2 cellular contexts compared by ENCODE assay signal in the genomic region with DNA sequence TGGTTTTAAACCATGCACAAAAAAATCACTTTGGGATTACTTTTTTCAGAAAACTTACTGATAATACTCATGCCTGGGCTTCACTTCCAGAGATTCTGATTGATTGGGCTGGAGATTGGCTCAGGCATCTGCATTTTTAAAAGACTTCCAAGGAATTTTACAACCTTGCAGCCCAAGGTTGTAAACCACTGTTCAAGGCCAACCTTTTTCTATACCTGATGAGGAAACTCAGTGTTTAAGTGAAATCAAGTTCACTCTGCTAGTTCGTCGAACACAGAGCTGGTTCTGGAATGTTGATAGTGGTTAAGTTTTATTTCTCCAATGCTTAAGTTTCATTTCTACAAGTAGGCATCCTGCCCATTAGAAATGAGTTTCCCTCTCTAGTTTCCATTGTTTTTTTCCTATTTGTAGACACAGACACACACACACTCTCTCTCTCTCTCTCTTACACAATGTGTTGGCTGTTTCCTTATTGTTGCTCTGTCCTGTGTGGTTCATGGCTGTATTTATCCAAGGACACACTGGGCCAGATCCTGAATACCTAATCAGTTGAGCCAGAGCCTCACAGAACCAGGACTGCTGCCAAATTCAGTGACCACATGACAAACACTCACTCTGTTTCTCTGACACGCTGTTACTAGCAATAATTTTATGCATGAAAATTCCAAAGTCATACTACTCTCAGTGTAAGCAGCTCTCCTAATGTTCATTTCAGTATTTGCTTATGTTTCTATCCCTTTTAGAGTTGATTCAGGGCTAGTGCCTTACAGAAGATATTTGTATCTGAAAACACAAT.
A peak's percentile ranks its signal among the peaks of the same experiment; 100 is the strongest.
TF ChIP-seq lines count a peak whose summit lies in the region.

No MANE protein-coding gene starts in this region.

TF ChIP-seq in HEK293, 187 proteins besides CTCF, POLR2A, EP300 and RAD21:
- TF ChIP-seq ZBTB17 (tag by site-specific recombination; IDR thresholded peaks at IDR 0.05) (peak; percentile 61), WT1 (tag by site-specific recombination; IDR thresholded peaks at IDR 0.05) (no peak), SCRT2 (tag by site-specific recombination; IDR thresholded peaks at IDR 0.05) (no peak), ZNF10 (tag by site-specific recombination; IDR thresholded peaks at IDR 0.05) (peak; percentile 94), GLI2 (tag by site-specific recombination; IDR thresholded peaks at IDR 0.05; ENCODE audit: borderline replicate concordance, low read depth) (no peak), IKZF3 (tag by site-specific recombination; IDR thresholded peaks at IDR 0.05) (no peak), ZBTB20 (tag by site-specific recombination; IDR thresholded peaks at IDR 0.05) (peak; percentile 47; the same call in 1 of the 2 replicates), PRDM1 (tag by site-specific recombination; IDR thresholded peaks at IDR 0.05) (peak; percentile 65)
- TF ChIP-seq, protein P1, sequence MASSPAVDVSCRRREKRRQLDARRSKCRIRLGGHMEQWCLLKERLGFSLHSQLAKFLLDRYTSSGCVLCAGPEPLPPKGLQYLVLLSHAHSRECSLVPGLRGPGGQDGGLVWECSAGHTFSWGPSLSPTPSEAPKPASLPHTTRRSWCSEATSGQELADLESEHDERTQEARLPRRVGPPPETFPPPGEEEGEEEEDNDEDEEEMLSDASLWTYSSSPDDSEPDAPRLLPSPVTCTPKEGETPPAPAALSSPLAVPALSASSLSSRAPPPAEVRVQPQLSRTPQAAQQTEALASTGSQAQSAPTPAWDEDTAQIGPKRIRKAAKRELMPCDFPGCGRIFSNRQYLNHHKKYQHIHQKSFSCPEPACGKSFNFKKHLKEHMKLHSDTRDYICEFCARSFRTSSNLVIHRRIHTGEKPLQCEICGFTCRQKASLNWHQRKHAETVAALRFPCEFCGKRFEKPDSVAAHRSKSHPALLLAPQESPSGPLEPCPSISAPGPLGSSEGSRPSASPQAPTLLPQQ (tag by site-specific recombination; IDR thresholded peaks at IDR 0.05) = peak; percentile 50; the same call in 1 of the 2 replicates
TF ChIP-seq in HEK293: peak in this region for 5.

TF ChIP-seq in GM12891, 5 proteins besides CTCF, POLR2A, EP300 and RAD21:
- no peak for TF ChIP-seq POLR2AphosphoS5 (IDR thresholded peaks at IDR 0.05; ENCODE audit: low read depth, low read length)
